Comparison of ENCODE assay signal across 14 cellular contexts in the genomic region with DNA sequence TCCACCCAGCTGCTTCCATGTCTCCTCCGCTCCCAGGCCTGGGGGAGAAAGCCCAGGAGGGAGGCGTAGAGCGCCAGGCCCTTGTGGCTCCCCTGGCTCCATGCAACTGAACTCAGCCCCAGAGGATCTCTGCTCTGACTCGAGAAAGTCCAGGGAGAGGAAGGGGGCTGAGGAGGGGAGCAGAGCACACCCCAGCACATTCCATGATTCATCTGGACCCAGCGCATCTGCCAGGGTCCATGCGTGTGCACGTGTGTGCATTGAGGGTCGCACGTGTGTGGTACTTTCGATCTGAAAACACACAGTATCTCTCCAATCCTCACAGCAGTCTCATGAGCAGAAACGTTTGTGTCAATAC.
DNase-seq lines count a peak whose midpoint lies in the region; ATAC-seq, FAIRE-seq and TF ChIP-seq lines count a peak whose summit lies in the region.
"Had no signal": no experiment of that assay in that cellular context is flagged by ENCODE, and none has a peak within 500 bp of the region (broad histone marks: within the 10 kb centered on the region; RNA-seq: fewer than 3 reads in every experiment).

No MANE protein-coding gene starts in this region.

- no peaks in the 10 kb centered on the region for H3K27me3 ChIP-seq in heart left ventricle
- no peaks in the 10 kb centered on the region for H3K27me3 ChIP-seq in colonic mucosa
- H3K27me3 ChIP-seq in small intestine (ENCODE audit: control insufficient read depth in 2 of 2, insufficient read depth in 2 of 2, low read length in 2 of 2): no peaks in the 10 kb centered on the region
- H3K27me3 ChIP-seq: tibial nerve had no signal

- WGBS in heart left ventricle, 4 donors: 82 to 95% (median 85%) methylated on average over 8 to 11 of the region's 11 CpGs
- WGBS in small intestine, 3 donors: 74 to 89% (median 84%) methylated on average over 11 of the region's 11 CpGs

- H3K9me3 ChIP-seq in heart left ventricle: peaks cover 0 to 13% (median 10%) of the 10 kb centered on the region in 12 donors
- no peaks in the 10 kb centered on the region for H3K9me3 ChIP-seq in colonic mucosa
- H3K9me3 ChIP-seq in small intestine (ENCODE audit: control insufficient read depth, low read depth): no peaks in the 10 kb centered on the region

- no peak for ATAC-seq in heart left ventricle
- ATAC-seq in Right ventricle myocardium inferior: no peak
- peak in 2 of 3 donors; percentile 7 to 9 for ATAC-seq in natural killer cell

- peak overlapping the region in 10 of 12 donors; percentile 13 to 92 (median 48) for H3K27ac ChIP-seq in heart left ventricle
- peak overlapping the region; percentile 47 for H3K27ac ChIP-seq in colonic mucosa
- H3K27ac ChIP-seq in small intestine (ENCODE audit: low read depth in 1 of 2, low read length in 1 of 2): peak overlapping the region in 1 of 2 donors; percentile 48

- no peak for TF ChIP-seq CTCF in heart left ventricle (IDR thresholded peaks at IDR 0.05)
- TF ChIP-seq CTCF in colonic mucosa (IDR thresholded peaks at IDR 0.05): no peak
- no peak for TF ChIP-seq CTCF in natural killer cell (IDR thresholded peaks at IDR 0.05)
- no peak for TF ChIP-seq CTCF in type B pancreatic cell (conservative IDR thresholded peaks at IDR 0.05)
- TF ChIP-seq CTCF in endothelial cell (IDR thresholded peaks at IDR 0.05; ENCODE audit: unreplicated experiment): no peak

- H3K4me3 Mint-ChIP-seq in natural killer cell: no peak overlapping the region
- peak overlapping the region; percentile 28 for H3K4me3 Mint-ChIP-seq in type B pancreatic cell
- peak overlapping the region in 2 of 5 donors; percentile 35 to 52 for H3K4me3 Mint-ChIP-seq in immature natural killer cell
- no peak overlapping the region for H3K4me3 Mint-ChIP-seq in endothelial cell (ENCODE audit: unreplicated experiment)

- FAIRE-seq in small intestine (lab: Jason Lieb, UNC): no peak

- peaks cover 0 to 66% (median 39%) of the 10 kb centered on the region in 12 donors for H3K4me1 ChIP-seq in heart left ventricle
- H3K4me1 ChIP-seq in colonic mucosa: peaks cover 5% of the 10 kb centered on the region
- peaks cover 4 to 7% of the 10 kb centered on the region in 2 donors for H3K4me1 ChIP-seq in small intestine (ENCODE audit: control insufficient read depth in 2 of 2, insufficient read depth in 1 of 2, low read depth in 1 of 2, low read length in 1 of 2)

- H3K4me3 ChIP-seq in heart left ventricle: peak overlapping the region in 1 of 12 donors; percentile 20
- no peak overlapping the region for H3K4me3 ChIP-seq in colonic mucosa
- no peak overlapping the region for H3K4me3 ChIP-seq in small intestine (ENCODE audit: low read depth in 1 of 2, low read length in 2 of 2)
- H3K4me3 ChIP-seq: tibial nerve had no signal

- H3K27ac Mint-ChIP-seq in natural killer cell (peak overlapping the region in 1 of 2 donors; percentile 82), type B pancreatic cell (peak overlapping the region; percentile 51), immature natural killer cell (peak overlapping the region in 3 of 6 donors; percentile 43 to 85 (median 79)), endothelial cell (ENCODE audit: unreplicated experiment) (no peak overlapping the region)

- intact Hi-C loops in heart left ventricle (cut with DNase I) (loop anchor here in 2 of 10 donors (10.0 kb wide), 1 partner anchor 1111 kb away; no protein-coding TSS in a partner anchor), Right ventricle myocardium inferior (cut with DNase I) (no loop called here), colonic mucosa (cut with DNase I) (no loop called here), natural killer cell (cut with micrococcal nuclease) (no loop called here)

- no peak for TF ChIP-seq POLR2A in heart left ventricle (IDR thresholded peaks at IDR 0.05)

- H3K9ac ChIP-seq in colonic mucosa (ENCODE audit: low read depth in 2 of 2, low read length in 2 of 2): peak overlapping the region in 1 of 2 donors; percentile 36

- H3K27me3 Mint-ChIP-seq in natural killer cell (ENCODE audit: low read depth in 2 of 2) (no peaks in the 10 kb centered on the region), type B pancreatic cell (no peaks in the 10 kb centered on the region), immature natural killer cell (ENCODE audit: low read depth in 3 of 3) (peaks cover 0 to 3% (median 0%) of the 10 kb centered on the region in 3 donors), endothelial cell (ENCODE audit: unreplicated experiment) (peaks cover 4% of the 10 kb centered on the region)

- H3K9me3 Mint-ChIP-seq in natural killer cell (peaks cover 3 to 4% of the 10 kb centered on the region in 2 donors), type B pancreatic cell (peaks cover 6% of the 10 kb centered on the region), immature natural killer cell (peaks cover 6 to 16% (median 12%) of the 10 kb centered on the region in 6 donors), endothelial cell (ENCODE audit: unreplicated experiment) (no peaks in the 10 kb centered on the region)

- no peak for DNase-seq in heart left ventricle
- DNase-seq in Right ventricle myocardium inferior (ENCODE audit: missing footprints): no peak
- no peak for DNase-seq in colonic mucosa
- no peak for DNase-seq in natural killer cell
- no peak for DNase-seq in type B pancreatic cell (ENCODE audit: extremely low spot score, unreplicated experiment)
- DNase-seq in immature natural killer cell: no peak
- DNase-seq in small intestine: no peak
- DNase-seq in endothelial cell (ENCODE audit: low spot score): no peak
- DNase-seq: activated CD4-positive, alpha-beta T cell treated with anti-CD3 and anti-CD28 coated beads for 1 hour; central memory CD4-positive, alpha-beta T cell; DMS153; NCI-H1417; NCI-H748 treated with DMSO at 0.1 percent for 48 hours had no signal

- H3K36me3 Mint-ChIP-seq in natural killer cell: peaks cover 15% of the 10 kb centered on the region
- H3K36me3 Mint-ChIP-seq in type B pancreatic cell: no peaks in the 10 kb centered on the region
- peaks cover 12 to 15% (median 14%) of the 10 kb centered on the region in 3 donors for H3K36me3 Mint-ChIP-seq in immature natural killer cell
- no peaks in the 10 kb centered on the region for H3K36me3 Mint-ChIP-seq in endothelial cell (ENCODE audit: low read depth, unreplicated experiment)

- H3K36me3 ChIP-seq in heart left ventricle: no peaks in the 10 kb centered on the region
- H3K36me3 ChIP-seq in colonic mucosa: no peaks in the 10 kb centered on the region
- no peaks in the 10 kb centered on the region for H3K36me3 ChIP-seq in small intestine (ENCODE audit: control insufficient read depth in 2 of 2, insufficient read depth in 2 of 2, low read length in 2 of 2)
- H3K36me3 ChIP-seq: tibial nerve had no signal

- H3K4me1 Mint-ChIP-seq in natural killer cell (peaks cover 38 to 54% of the 10 kb centered on the region in 2 donors), type B pancreatic cell (ENCODE audit: unreplicated experiment) (peaks cover 43% of the 10 kb centered on the region), immature natural killer cell (peaks cover 45 to 53% of the 10 kb centered on the region in 2 donors), endothelial cell (ENCODE audit: unreplicated experiment) (peaks cover 16% of the 10 kb centered on the region)

Comparison
In these comparisons a context has a peak if more than half of its experiments do, and no peak if none do; other contexts are left out.
1. ATAC-seq: peak in natural killer cell (2 of 3); none in heart left ventricle (0 of 4) and Right ventricle myocardium inferior (single experiment).